23 cellular contexts compared by ENCODE assay signal in the genomic region with DNA sequence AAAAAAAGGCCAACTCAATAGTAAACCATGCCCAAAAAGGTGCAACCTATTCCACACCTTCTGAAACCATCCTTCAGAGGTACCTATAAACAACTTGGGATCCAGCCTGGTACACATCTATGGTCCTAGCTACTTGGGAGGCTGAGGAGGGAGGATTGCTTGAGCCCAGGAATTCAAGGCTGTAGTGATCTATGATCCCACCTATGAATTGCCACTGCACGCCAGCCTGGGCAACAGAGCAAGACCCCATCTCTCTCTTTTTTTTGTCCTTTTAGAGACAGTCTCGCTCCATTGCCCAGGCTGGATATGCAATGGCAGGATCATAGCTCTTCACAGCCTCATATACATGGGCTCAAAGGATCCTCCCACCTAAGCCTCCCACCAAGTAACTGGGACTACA. TPM values are rescaled to one million over a fixed set of nuclear protein-coding genes. Genes with fewer than 3 reads are reported as not detected.
"Had no signal": no experiment of that assay in that cellular context is flagged by ENCODE, and none has a peak within 500 bp of the region (broad histone marks: within the 10 kb centered on the region; RNA-seq: fewer than 3 reads in every experiment).

No MANE protein-coding gene starts in this region.

- ATAC-seq: activated CD8-positive, alpha-beta memory T cell treated with anti-CD3 and anti-CD28 coated beads, Interleukin-2, amount 10 ng/mL, durations not matched to agents 7 days and 5 days; PC-3; SK-N-SH treated with all-trans-retinoic acid at 6 μM for 48 hours had no signal

- DNase-seq: activated CD4-positive, alpha-beta T cell treated with anti-CD3 and anti-CD28 coated beads for 1 hour; activated CD4-positive, alpha-beta T cell treated with anti-CD3 and anti-CD28 coated beads, Interleukin-2, amount 10 ng/mL, durations not matched to agents 24 days and 14 days; activated CD4-positive, alpha-beta T cell treated with anti-CD3 and anti-CD28 coated beads, Interleukin-2, amount 50 U/mL, for 48 hours; activated CD8-positive, alpha-beta memory T cell treated with anti-CD3 and anti-CD28 coated beads, Interleukin-2, amount 10 ng/mL, durations not matched to agents 7 days and 5 days; activated effector memory CD4-positive, alpha-beta T cell treated with Interleukin-2 at 50 U/mL for 16 hours; activated naive CD4-positive, alpha-beta T cell; activated T-cell treated with anti-CD3 and anti-CD28 coated beads, Interleukin-2, amount 50 U/mL, for 24 hours; aorta; central memory CD4-positive, alpha-beta T cell; MG63; MV-4-11; NCI-H1092 treated with DMSO at 0.1 percent for 48 hours; NCI-H1417 treated with DMSO at 0.1 percent for 48 hours; NCI-H1694 treated with DMSO at 0.1 percent for 48 hours; NCI-H2029 treated with DMSO at 0.1 percent for 48 hours; NCI-H510A treated with DMSO at 0.1 percent for 48 hours; PC-3; SHP77; SW 1271 had no signal

- H3K36me3 ChIP-seq: breast epithelium had no signal

- H3K4me1 ChIP-seq: breast epithelium, SJSA1 had no signal

- H3K9me3 ChIP-seq: breast epithelium, SJSA1 had no signal

- H3K27ac ChIP-seq: breast epithelium, SJSA1 had no signal

- H3K4me3 ChIP-seq: breast epithelium, MG63, SJSA1 had no signal

- H3K27me3 ChIP-seq: breast epithelium, MG63, SJSA1 had no signal

RNA-seq across cellular contexts. Expression of a gene that starts 55.6 kb away (rescaled TPM):
- total RNA-seq: breast epithelium had no signal
- polyA plus RNA-seq: IgD-negative memory B cell had no signal
